Comparison of ENCODE assay signal across 10 cellular contexts in the genomic region with DNA sequence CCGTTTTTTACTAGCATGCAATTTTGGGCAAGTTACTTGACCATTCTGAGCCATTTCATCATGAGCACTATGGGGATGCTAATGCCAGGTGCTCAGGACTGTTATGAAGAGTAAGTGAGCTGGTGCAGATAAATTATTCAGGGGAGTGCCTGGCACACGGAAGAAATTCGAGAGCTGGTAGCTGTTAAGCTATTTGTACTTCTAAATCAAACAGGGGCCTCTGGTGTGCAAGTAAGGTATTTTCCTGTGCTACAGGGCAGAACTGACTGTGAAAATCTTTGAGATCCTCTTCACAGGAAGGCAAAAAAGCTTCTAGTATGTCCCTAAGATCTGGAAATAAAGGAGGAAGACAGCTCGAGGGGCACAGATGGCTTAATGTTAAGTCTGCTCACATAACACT.
A peak's percentile ranks its signal among the peaks of the same experiment; 100 is the strongest.
DNase-seq lines count a peak whose midpoint lies in the region; ATAC-seq and TF ChIP-seq lines count a peak whose summit lies in the region.
"Had no signal": no experiment of that assay in that cellular context is flagged by ENCODE, and none has a peak within 500 bp of the region (broad histone marks: within the 10 kb centered on the region; RNA-seq: fewer than 3 reads in every experiment).

No MANE protein-coding gene starts in this region.

- peak overlapping the region in 1 of 2 donors; percentile 63 for H3K4me3 Mint-ChIP-seq in CD14-positive monocyte

- H3K27ac Mint-ChIP-seq in CD14-positive monocyte = no peak overlapping the region

- TF ChIP-seq CTCF in fibroblast of mammary gland (conservative IDR thresholded peaks at IDR 0.05; ENCODE audit: control insufficient read depth, insufficient read depth, low read depth, low read length) = peak; percentile 29
- TF ChIP-seq CTCF in CD14-positive monocyte (IDR thresholded peaks at IDR 0.05) = no peak

- H3K4me1 Mint-ChIP-seq in CD14-positive monocyte = peaks cover 18% of the 10 kb centered on the region

- no peak for ATAC-seq in GM18858 (IDR thresholded peaks at IDR 0.05; ENCODE audit: unreplicated experiment)

- DNase-seq in AG20443 (ENCODE audit: low spot score) (peak; percentile 24), HT-29 (ENCODE audit: low spot score) (peak; percentile 15), NOMO-1 treated with DMSO at 0.1 percent for 48 hours (lab: John Stamatoyannopoulos, UW; ENCODE audit: unreplicated experiment) (peak; percentile 38), fibroblast of mammary gland (ENCODE audit: low read depth) (peak; percentile 30), AML-193 (lab: John Stamatoyannopoulos, UW) (no peak), CD14-positive monocyte (ENCODE audit: low spot score) (no peak)
- DNase-seq in activated CD4-positive, alpha-beta T cell treated with anti-CD3 and anti-CD28 coated beads, Interleukin-2, amount 50 U/mL, for 1 hour = no peak
- DNase-seq: activated CD4-positive, alpha-beta T cell treated with anti-CD3 and anti-CD28 coated beads, Interleukin-2, amount 50 U/mL, for 4 hours; amygdala had no signal

- H3K36me3 Mint-ChIP-seq in CD14-positive monocyte = no peaks in the 10 kb centered on the region

- no peak overlapping the region for H3K4me3 ChIP-seq in fibroblast of mammary gland (ENCODE audit: control insufficient read depth, low read depth, low read length)

- intact Hi-C loops in CD14-positive monocyte (cut with micrococcal nuclease) = no loop called here

- H3K27me3 Mint-ChIP-seq in CD14-positive monocyte (ENCODE audit: low read depth in 3 of 3) = peaks cover 15 to 28% (median 15%) of the 10 kb centered on the region in 3 donors

- H3K9me3 Mint-ChIP-seq in CD14-positive monocyte = no peaks in the 10 kb centered on the region

Comparison
In these comparisons a context has a peak if more than half of its experiments do, and no peak if none do; other contexts are left out.
1. DNase-seq: peak in AG20443 (single experiment), HT-29 (single experiment), NOMO-1 treated with DMSO at 0.1 percent for 48 hours (single experiment) and fibroblast of mammary gland (single experiment); none in AML-193 (0 of 2), CD14-positive monocyte (single experiment) and activated CD4-positive, alpha-beta T cell treated with anti-CD3 and anti-CD28 coated beads, Interleukin-2, amount 50 U/mL, for 1 hour (single experiment).